In genomic region chr1:59520194-59520593, GRCh38 we compare ENCODE assay signal across 21 cellular contexts.
DNase-seq lines count a peak whose midpoint lies in the region; FAIRE-seq and TF ChIP-seq lines count a peak whose summit lies in the region.
"Had no signal": no experiment of that assay in that cellular context is flagged by ENCODE, and none has a peak within 500 bp of the region (broad histone marks: within the 10 kb centered on the region; RNA-seq: fewer than 3 reads in every experiment).

No MANE protein-coding gene starts in this region.

- H3K36me3 ChIP-seq in GM23248 (ENCODE audit: low read depth) (no peaks in the 10 kb centered on the region), brain microvascular endothelial cell (replicated peaks) (no peaks in the 10 kb centered on the region)
- H3K36me3 ChIP-seq: HAP-1 had no signal

- no peaks in the 10 kb centered on the region for H3K9me2 ChIP-seq in GM23248 (ENCODE audit: insufficient read depth)

- no peak for TF ChIP-seq CTCF in brain microvascular endothelial cell (IDR thresholded peaks at IDR 0.05; ENCODE audit: low read depth, low read length, missing control alignments)

- no peak for FAIRE-seq in urothelium cell line (lab: Jason Lieb, UNC)

- H3K27ac ChIP-seq in GM23248: no peak overlapping the region
- H3K27ac ChIP-seq in brain microvascular endothelial cell: peak overlapping the region; percentile 96
- H3K27ac ChIP-seq: KMS-11 had no signal

- H3K27ac Mint-ChIP-seq in activated naive CD4-positive, alpha-beta T cell treated with anti-CD3 and anti-CD28 coated beads, Interleukin-2, amount 10 ng/mL, durations not matched to agents 7 days and 5 days: no peak overlapping the region
- H3K27ac Mint-ChIP-seq: activated B cell treated with CpG ODN at 0.5 μM for 24 hours; activated T-helper 2 cell treated with anti-CD3 and anti-CD28 coated beads, Interferon-gamma antibody, Interleukin-2, Interleukin-4, amounts not matched to agents 10 μg/mL and 5 μg/mL and 100 μg/mL, durations not matched to agents 14 hours and 24 hours and 36 hours; B cell; dendritic cell treated with granulocyte-macrophage colony-stimulating factor and Interleukin-4, amounts not matched to agents 40 ng/mL and 50 ng/mL, for 4 days; T-helper 1 cell treated with Interleukin-12 subunit alpha and Interleukin-12 subunit beta and Interleukin-4 antibody, amounts not matched to agents 30 μg/mL and 1 μg/mL, for 36 hours had no signal

- H3K36me3 Mint-ChIP-seq in activated naive CD4-positive, alpha-beta T cell treated with anti-CD3 and anti-CD28 coated beads, Interleukin-2, amount 10 ng/mL, durations not matched to agents 7 days and 5 days: no peaks in the 10 kb centered on the region

- peak; percentile 43 for DNase-seq in GM23248
- DNase-seq in brain microvascular endothelial cell: peak; percentile 39
- peak; percentile 48 for DNase-seq in kidney glomerular epithelial cell (lab: John Stamatoyannopoulos, UW)
- DNase-seq in stromal cell of bone marrow (ENCODE audit: low read depth): peak; percentile 44
- no peak for DNase-seq in activated naive CD4-positive, alpha-beta T cell treated with anti-CD3 and anti-CD28 coated beads, Interleukin-2, amount 10 ng/mL, durations not matched to agents 7 days and 5 days
- no peak for DNase-seq in NCI-H1694 treated with DMSO at 0.1 percent for 48 hours (lab: John Stamatoyannopoulos, UW)
- DNase-seq in urothelium cell line (ENCODE audit: low spot score): no peak
- DNase-seq in effector CD8-positive, alpha-beta T cell (lab: John Stamatoyannopoulos, UW): no peak
- DNase-seq: activated B cell treated with CpG ODN at 0.5 μM for 24 hours; amygdala; erythroblast; left colon; NCI-H2227 treated with DMSO at 0.1 percent for 48 hours; stimulated activated CD4-positive, alpha-beta T cell treated with anti-CD3 and anti-CD28 coated beads, Interleukin-15, amount 100 ng/mL, for 24 hours; stimulated activated naive CD8-positive, alpha-beta T cell treated with anti-CD3 and anti-CD28 coated beads, Interleukin-15, Interleukin-2, amounts not matched to agents 100 U/mL and 50 U/mL, for 24 hours had no signal

- no peaks in the 10 kb centered on the region for H3K27me3 ChIP-seq in GM23248 (replicated peaks; ENCODE audit: insufficient read depth)
- no peaks in the 10 kb centered on the region for H3K27me3 ChIP-seq in brain microvascular endothelial cell (replicated peaks)

- H4K20me1 ChIP-seq in GM23248 (ENCODE audit: insufficient read depth): no peaks in the 10 kb centered on the region

- H3K4me1 Mint-ChIP-seq in activated naive CD4-positive, alpha-beta T cell treated with anti-CD3 and anti-CD28 coated beads, Interleukin-2, amount 10 ng/mL, durations not matched to agents 7 days and 5 days: no peaks in the 10 kb centered on the region
- H3K4me1 Mint-ChIP-seq: activated B cell treated with CpG ODN at 0.5 μM for 24 hours, B cell had no signal

- no peaks in the 10 kb centered on the region for H3K9me3 ChIP-seq in GM23248 (ENCODE audit: low read depth)
- H3K9me3 ChIP-seq: HAP-1 had no signal

- H3K4me3 Mint-ChIP-seq in activated naive CD4-positive, alpha-beta T cell treated with anti-CD3 and anti-CD28 coated beads, Interleukin-2, amount 10 ng/mL, durations not matched to agents 7 days and 5 days: no peak overlapping the region
- H3K4me3 Mint-ChIP-seq: activated B cell treated with CpG ODN at 0.5 μM for 24 hours; B cell; dendritic cell treated with granulocyte-macrophage colony-stimulating factor and Interleukin-4, amounts not matched to agents 40 ng/mL and 50 ng/mL, for 4 days; T-helper 1 cell treated with Interleukin-12 subunit alpha and Interleukin-12 subunit beta and Interleukin-4 antibody, amounts not matched to agents 30 μg/mL and 1 μg/mL, for 36 hours had no signal

- no peak overlapping the region for H3K4me2 ChIP-seq in GM23248 (ENCODE audit: unreplicated experiment)
- H3K4me2 ChIP-seq: KMS-11 had no signal

- H3K79me2 ChIP-seq in GM23248 (ENCODE audit: insufficient read depth): no peaks in the 10 kb centered on the region

- in situ Hi-C loops in GM23248 (cut with MboI) (no loop called here), brain microvascular endothelial cell (cut with HindIII; ENCODE audit: low pct_ligation_motif_present, low sequenced_read_pairs) (no loop called here)

- no peak overlapping the region for H3K9ac ChIP-seq in GM23248
- H3K9ac ChIP-seq: KMS-11 had no signal

- peaks cover 3% of the 10 kb centered on the region; the same call in 1 of the 2 replicates for H3F3A ChIP-seq in GM23248 (ENCODE audit: insufficient read depth)

- no peaks in the 10 kb centered on the region for H3K9me3 Mint-ChIP-seq in activated naive CD4-positive, alpha-beta T cell treated with anti-CD3 and anti-CD28 coated beads, Interleukin-2, amount 10 ng/mL, durations not matched to agents 7 days and 5 days
- H3K9me3 Mint-ChIP-seq: activated B cell treated with CpG ODN at 0.5 μM for 24 hours; activated T-helper 2 cell treated with anti-CD3 and anti-CD28 coated beads, Interferon-gamma antibody, Interleukin-2, Interleukin-4, amounts not matched to agents 10 μg/mL and 5 μg/mL and 100 μg/mL, durations not matched to agents 14 hours and 24 hours and 36 hours; dendritic cell treated with granulocyte-macrophage colony-stimulating factor and Interleukin-4, amounts not matched to agents 40 ng/mL and 50 ng/mL, for 4 days; T-helper 1 cell treated with Interleukin-12 subunit alpha and Interleukin-12 subunit beta and Interleukin-4 antibody, amounts not matched to agents 30 μg/mL and 1 μg/mL, for 36 hours had no signal

- CTCF ChIA-PET in activated naive CD4-positive, alpha-beta T cell treated with anti-CD3 and anti-CD28 coated beads, Interleukin-2, amount 10 ng/mL, durations not matched to agents 7 days and 5 days (lab: Charles Lee): no interaction called here

- H3K4me3 ChIP-seq in GM23248 (no peak overlapping the region), brain microvascular endothelial cell (ENCODE audit: low read depth, low read length) (no peak overlapping the region)
- H3K4me3 ChIP-seq: HAP-1 had no signal

- WGBS in GM23248 (ENCODE audit: low coverage in 1 of 2, low lambda C conversion rate in 2 of 2, missing lambda C conversion rate in 2 of 2), 2 experiments: 45 to 48% methylated on average over 3 of the region's 3 CpGs

- H3K27me3 Mint-ChIP-seq in activated naive CD4-positive, alpha-beta T cell treated with anti-CD3 and anti-CD28 coated beads, Interleukin-2, amount 10 ng/mL, durations not matched to agents 7 days and 5 days: no peaks in the 10 kb centered on the region
- H3K27me3 Mint-ChIP-seq: activated B cell treated with CpG ODN at 0.5 μM for 24 hours; B cell; dendritic cell treated with granulocyte-macrophage colony-stimulating factor and Interleukin-4, amounts not matched to agents 40 ng/mL and 50 ng/mL, for 4 days had no signal

- H3K4me1 ChIP-seq in GM23248 (ENCODE audit: insufficient read depth): peaks cover 6% of the 10 kb centered on the region
- H3K4me1 ChIP-seq: HAP-1 had no signal

- no peak overlapping the region for H2AFZ ChIP-seq in GM23248

Comparison
In these comparisons a context has a peak if more than half of its experiments do, and no peak if none do; other contexts are left out.
1. DNase-seq: peak in GM23248 (single experiment), brain microvascular endothelial cell (single experiment), kidney glomerular epithelial cell (single experiment) and stromal cell of bone marrow (single experiment); none in activated naive CD4-positive, alpha-beta T cell treated with anti-CD3 and anti-CD28 coated beads, Interleukin-2, amount 10 ng/mL, durations not matched to agents 7 days and 5 days (single experiment), NCI-H1694 treated with DMSO at 0.1 percent for 48 hours (single experiment), urothelium cell line (single experiment) and effector CD8-positive, alpha-beta T cell (single experiment).